ENCODE assay signal across 1 cellular context in genomic region chr9:93205896-93206575, GRCh38.
TF ChIP-seq lines count a peak whose summit lies in the region.

No MANE protein-coding gene starts in this region.

TF ChIP-seq in H1, 55 proteins besides CTCF, POLR2A, EP300 and RAD21 (continued from another document):
- no peak for TF ChIP-seq BACH1 (IDR thresholded peaks at IDR 0.05; ENCODE audit: low read length)
- no peak for TF ChIP-seq GABPA (IDR thresholded peaks at IDR 0.05; ENCODE audit: borderline replicate concordance, insufficient read depth, low read length)
- TF ChIP-seq NRF1 (IDR thresholded peaks at IDR 0.05; ENCODE audit: low read depth, low read length): no peak
- no peak for TF ChIP-seq EZH2 (IDR thresholded peaks at IDR 0.05; ENCODE audit: low read depth, low read length, severe bottlenecking)
